1 cellular context compared by ENCODE assay signal in genomic region chr18:9475643-9476580, GRCh38.
A peak's percentile ranks its signal among the peaks of the same experiment; 100 is the strongest.
TF ChIP-seq lines count a peak whose summit lies in the region.

No MANE protein-coding gene starts in this region.

TF ChIP-seq in HepG2, 621 proteins besides CTCF, POLR2A, EP300 and RAD21 (continued from another document and continues in another):
- TF ChIP-seq MYPOP (CRISPR knock-in tag; IDR thresholded peaks at IDR 0.05), result 0 out of 2 replicates have a peak, but pooled peaks have one; percentile 14
- no peak for TF ChIP-seq ZNF800 (CRISPR knock-in tag; IDR thresholded peaks at IDR 0.05)
- TF ChIP-seq DMTF1 (CRISPR knock-in tag; IDR thresholded peaks at IDR 0.05), result no peak
- no peak for TF ChIP-seq HHEX (CRISPR knock-in tag; IDR thresholded peaks at IDR 0.05)
- no peak for TF ChIP-seq JUND (CRISPR knock-in tag; IDR thresholded peaks at IDR 0.05)
- TF ChIP-seq ZBTB4 (CRISPR knock-in tag; IDR thresholded peaks at IDR 0.05; ENCODE audit: borderline replicate concordance), result no peak
- TF ChIP-seq KLF12 (CRISPR knock-in tag; IDR thresholded peaks at IDR 0.05; ENCODE audit: borderline replicate concordance), result no peak
- TF ChIP-seq ZC3H13 (CRISPR knock-in tag; IDR thresholded peaks at IDR 0.05), result peak; percentile 28; the same call in 1 of the 2 replicates
- TF ChIP-seq ZFP91 (CRISPR knock-in tag; IDR thresholded peaks at IDR 0.05; ENCODE audit: borderline replicate concordance), result no peak
- TF ChIP-seq ZNF672 (CRISPR knock-in tag; IDR thresholded peaks at IDR 0.05), result no peak
- no peak for TF ChIP-seq RFX5 (IDR thresholded peaks at IDR 0.05; ENCODE audit: low read depth, low read length)
- no peak for TF ChIP-seq SRSF1 (optimal IDR thresholded peaks at IDR 0.05; ENCODE audit: low read depth, low read length)
- TF ChIP-seq MIER2 (CRISPR knock-in tag; IDR thresholded peaks at IDR 0.05), result no peak
- TF ChIP-seq LRRFIP1 (CRISPR knock-in tag; conservative IDR thresholded peaks at IDR 0.05), result no peak
- TF ChIP-seq ZKSCAN5 (CRISPR knock-in tag; IDR thresholded peaks at IDR 0.05), result no peak
- TF ChIP-seq ZBTB14 (CRISPR knock-in tag; IDR thresholded peaks at IDR 0.05), result 0 out of 2 replicates have a peak, but pooled peaks have one; percentile 32
- TF ChIP-seq ZNF354B (CRISPR knock-in tag; IDR thresholded peaks at IDR 0.05), result no peak
- TF ChIP-seq TAF1 (CRISPR knock-in tag; IDR thresholded peaks at IDR 0.05), result peak; percentile 15; the same call in 1 of the 2 replicates
- 0 out of 2 replicates have a peak, but pooled peaks have one; percentile 59 for TF ChIP-seq ZNF552 (CRISPR knock-in tag; IDR thresholded peaks at IDR 0.05; ENCODE audit: borderline replicate concordance)
- TF ChIP-seq ZNF83 (CRISPR knock-in tag; IDR thresholded peaks at IDR 0.05; ENCODE audit: borderline replicate concordance), result no peak
- TF ChIP-seq MTF1 (CRISPR knock-in tag; IDR thresholded peaks at IDR 0.05), result no peak
- no peak for TF ChIP-seq SYNCRIP (IDR thresholded peaks at IDR 0.05; ENCODE audit: insufficient read depth, low read depth, low read length)
- 0 out of 2 replicates have a peak, but pooled peaks have one; percentile 47 for TF ChIP-seq ZNF30 (CRISPR knock-in tag; IDR thresholded peaks at IDR 0.05)
- peak; percentile 35; the same call in 1 of the 2 replicates for TF ChIP-seq SALL2 (CRISPR knock-in tag; IDR thresholded peaks at IDR 0.05)
- TF ChIP-seq HOMEZ (CRISPR knock-in tag; IDR thresholded peaks at IDR 0.05; ENCODE audit: low read depth), result no peak
- TF ChIP-seq RARG (CRISPR knock-in tag; IDR thresholded peaks at IDR 0.05; ENCODE audit: low read depth), result no peak
- no peak for TF ChIP-seq ZSCAN20 (CRISPR knock-in tag; IDR thresholded peaks at IDR 0.05; ENCODE audit: borderline replicate concordance)
- no peak for TF ChIP-seq CEBPB (IDR thresholded peaks at IDR 0.05; ENCODE audit: borderline replicate concordance, low read depth, low read length)
- peak; percentile 63; the same call in 1 of the 2 replicates for TF ChIP-seq ZNF670 (CRISPR knock-in tag; IDR thresholded peaks at IDR 0.05; ENCODE audit: borderline replicate concordance)
- peak; percentile 93; the same call in 1 of the 2 replicates for TF ChIP-seq ZNF776 (CRISPR knock-in tag; IDR thresholded peaks at IDR 0.05)
- TF ChIP-seq DZIP1 (CRISPR knock-in tag; IDR thresholded peaks at IDR 0.05), result no peak
- TF ChIP-seq LCORL (IDR thresholded peaks at IDR 0.05), result no peak
- no peak for TF ChIP-seq LCORL (CRISPR knock-in tag; IDR thresholded peaks at IDR 0.05)
- TF ChIP-seq ZNF569 (CRISPR knock-in tag; IDR thresholded peaks at IDR 0.05; ENCODE audit: borderline replicate concordance), result no peak
- peak; percentile 6 for TF ChIP-seq ZSCAN31 (CRISPR knock-in tag; IDR thresholded peaks at IDR 0.05; ENCODE audit: low read depth)
- TF ChIP-seq ZNF850 (CRISPR knock-in tag; conservative IDR thresholded peaks at IDR 0.05), result no peak
- TF ChIP-seq ELF1 (CRISPR knock-in tag; IDR thresholded peaks at IDR 0.05), result peak; percentile 42; the same call in 1 of the 2 replicates
- TF ChIP-seq ZNF619 (CRISPR knock-in tag; IDR thresholded peaks at IDR 0.05), result no peak
- TF ChIP-seq DNMT1 (CRISPR knock-in tag; IDR thresholded peaks at IDR 0.05), result 0 out of 2 replicates have a peak, but pooled peaks have one; percentile 50
- no peak for TF ChIP-seq FOSL1 (CRISPR knock-in tag; IDR thresholded peaks at IDR 0.05; ENCODE audit: borderline replicate concordance)
